9 cellular contexts compared by ENCODE assay signal in the genomic region with DNA sequence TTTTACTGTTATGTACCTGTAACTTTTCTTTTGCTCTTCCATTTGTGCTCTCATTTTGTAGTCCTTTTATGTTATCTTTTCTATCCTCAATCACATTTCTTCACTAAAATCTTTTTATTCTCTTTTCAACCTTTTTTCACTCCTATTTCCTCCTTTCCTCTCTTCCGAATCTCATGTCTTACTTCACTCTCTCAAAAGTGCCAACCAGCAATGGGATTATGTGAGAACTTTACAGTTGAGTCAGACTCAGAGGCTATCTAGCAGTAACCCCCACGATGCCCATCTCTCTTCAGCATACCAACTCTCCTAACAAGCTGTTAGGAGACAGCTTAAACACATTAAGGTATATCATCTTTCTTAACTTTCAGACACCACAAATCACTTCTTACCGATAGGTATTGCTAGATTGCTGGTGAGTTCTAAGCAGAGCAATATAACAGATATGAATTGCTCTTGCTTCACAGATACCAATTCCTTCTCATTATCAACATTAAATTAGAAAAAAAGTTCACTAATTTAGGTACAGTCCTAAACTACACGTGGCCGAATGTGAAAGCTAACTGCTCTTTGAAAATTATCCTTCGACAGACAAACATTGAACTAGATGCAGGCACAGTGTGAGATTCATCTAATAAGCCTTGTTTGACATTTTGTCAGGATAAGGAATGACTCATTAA. TPM values are rescaled to one million over a fixed set of nuclear protein-coding genes. Genes with fewer than 3 reads are reported as not detected.
DNase-seq lines count a peak whose midpoint lies in the region; ATAC-seq, FAIRE-seq and TF ChIP-seq lines count a peak whose summit lies in the region.
"Had no signal": no experiment of that assay in that cellular context is flagged by ENCODE, and none has a peak within 500 bp of the region (broad histone marks: within the 10 kb centered on the region; RNA-seq: fewer than 3 reads in every experiment).

No MANE protein-coding gene starts in this region.

- H3K27me3 ChIP-seq in keratinocyte (ENCODE audit: control insufficient read depth, extremely low read depth, insufficient read depth, low read length) = peaks cover 10% of the 10 kb centered on the region
- peaks cover 12% of the 10 kb centered on the region for H3K27me3 ChIP-seq in smooth muscle cell (ENCODE audit: low read depth)

- H3K36me3 Mint-ChIP-seq in activated CD4-positive, alpha-beta memory T cell treated with anti-CD3 and anti-CD28 coated beads for 36 hours = no peaks in the 10 kb centered on the region

- no peak overlapping the region for H3K9ac ChIP-seq in keratinocyte (ENCODE audit: control insufficient read depth, extremely low read depth, insufficient read depth, low read length)
- no peak overlapping the region for H3K9ac ChIP-seq in smooth muscle cell (ENCODE audit: low read depth)

- dilution Hi-C loops in keratinocyte (cut with MboI; ENCODE audit: extremely low pct_ligation_motif_present, low sequenced_read_pairs) = no loop called here

- no peaks in the 10 kb centered on the region for H3K27me3 Mint-ChIP-seq in activated CD4-positive, alpha-beta memory T cell treated with anti-CD3 and anti-CD28 coated beads for 36 hours

- no peak for TF ChIP-seq CTCF in keratinocyte (optimal IDR thresholded peaks at IDR 0.05 in 1 of 3, IDR thresholded peaks at IDR 0.05 in 1 of 3, conservative IDR thresholded peaks at IDR 0.05 in 1 of 3; ENCODE audit: extremely low read depth in 1 of 3, insufficient read depth in 2 of 3, low read length in 3 of 3)
- TF ChIP-seq CTCF in smooth muscle cell (IDR thresholded peaks at IDR 0.05; ENCODE audit: borderline replicate concordance, insufficient read depth, poor library complexity, severe bottlenecking) = no peak

- peaks cover 53% of the 10 kb centered on the region for H3K4me1 Mint-ChIP-seq in activated CD4-positive, alpha-beta memory T cell treated with anti-CD3 and anti-CD28 coated beads for 36 hours (ENCODE audit: low read depth)

- peak overlapping the region; percentile 78 for H3K4me3 Mint-ChIP-seq in activated CD4-positive, alpha-beta memory T cell treated with anti-CD3 and anti-CD28 coated beads for 36 hours

- H3K4me2 ChIP-seq in keratinocyte (ENCODE audit: control insufficient read depth, extremely low read depth, insufficient read depth, low read depth, low read length) (peak overlapping the region; percentile 92), smooth muscle cell (peak overlapping the region; percentile 99)

- H3K4me1 ChIP-seq in keratinocyte (ENCODE audit: control insufficient read depth, extremely low read depth, insufficient read depth, low read length) = peaks cover 4% of the 10 kb centered on the region
- H3K4me1 ChIP-seq in smooth muscle cell (ENCODE audit: low read depth) = no peaks in the 10 kb centered on the region

- H3K9me3 ChIP-seq in keratinocyte (ENCODE audit: control insufficient read depth, low read depth, low read length) (no peaks in the 10 kb centered on the region), smooth muscle cell (replicated peaks; ENCODE audit: low read depth) (no peaks in the 10 kb centered on the region)
- H3K9me3 ChIP-seq: A549 had no signal

- peaks cover 4% of the 10 kb centered on the region for H3K9me3 Mint-ChIP-seq in activated CD4-positive, alpha-beta memory T cell treated with anti-CD3 and anti-CD28 coated beads for 36 hours

- H3K79me2 ChIP-seq in keratinocyte (ENCODE audit: control insufficient read depth, insufficient read depth, low read length) (no peaks in the 10 kb centered on the region), smooth muscle cell (ENCODE audit: low read depth) (no peaks in the 10 kb centered on the region)

- H3K27ac Mint-ChIP-seq in activated CD4-positive, alpha-beta memory T cell treated with anti-CD3 and anti-CD28 coated beads for 36 hours = peak overlapping the region; percentile 90

- CTCF ChIA-PET in activated CD4-positive, alpha-beta memory T cell treated with anti-CD3 and anti-CD28 coated beads for 36 hours (lab: Charles Lee) = interaction anchor here (0.8 to 3.0 kb wide), 6 partner anchors 14 to 186 kb away, joined by 3 to 15 read pairs (median 3); no protein-coding TSS in a partner anchor

- no peaks in the 10 kb centered on the region for H3K9me1 ChIP-seq in keratinocyte (ENCODE audit: control insufficient read depth, extremely low read depth, insufficient read depth, low read length)

- no peak for FAIRE-seq in keratinocyte (lab: Jason Lieb, UNC)
- FAIRE-seq: A549 had no signal

- no peak for ATAC-seq in GM18867 (IDR thresholded peaks at IDR 0.05; ENCODE audit: unreplicated experiment)
- ATAC-seq in GM19395 (IDR thresholded peaks at IDR 0.05; ENCODE audit: unreplicated experiment) = no peak

- H2AFZ ChIP-seq in keratinocyte (ENCODE audit: control insufficient read depth, low read length) (no peak overlapping the region), smooth muscle cell (ENCODE audit: low read depth) (no peak overlapping the region)

- 67% methylated on average over 6 of the region's 6 CpGs for WGBS in smooth muscle cell (ENCODE audit: low lambda C conversion rate)

- POLR2A ChIA-PET in activated CD4-positive, alpha-beta memory T cell treated with anti-CD3 and anti-CD28 coated beads for 36 hours (lab: Charles Lee) = interaction anchor here (1.2 to 1.3 kb wide), 2 partner anchors 16 to 24 kb away, joined by 4 to 7 read pairs; no protein-coding TSS in a partner anchor

- intact Hi-C loops in activated CD4-positive, alpha-beta memory T cell treated with anti-CD3 and anti-CD28 coated beads for 36 hours (cut with micrococcal nuclease) = loop anchor here (1.0 to 10.0 kb wide), 12 partner anchors 21 to 592 kb away; a partner anchor contains a TSS

- DNase-seq in DMS79 treated with DMSO at 0.1 percent for 48 hours (lab: John Stamatoyannopoulos, UW) (peak; percentile 53), DMS79 (lab: John Stamatoyannopoulos, UW) (no peak), keratinocyte (ENCODE audit: low read depth, low spot score) (no peak), smooth muscle cell (lab: John Stamatoyannopoulos, UW; ENCODE audit: unreplicated experiment) (no peak), GDM1 (lab: John Stamatoyannopoulos, UW) (no peak)
- no peak for DNase-seq in activated CD4-positive, alpha-beta memory T cell treated with anti-CD3 and anti-CD28 coated beads for 36 hours

- H3F3A ChIP-seq in smooth muscle cell (ENCODE audit: low read depth) = no peaks in the 10 kb centered on the region

- H4K20me1 ChIP-seq in keratinocyte (ENCODE audit: control insufficient read depth, extremely low read depth, insufficient read depth, low read length) (no peaks in the 10 kb centered on the region), smooth muscle cell (ENCODE audit: low read depth) (no peaks in the 10 kb centered on the region)

- no peak overlapping the region for H3K27ac ChIP-seq in keratinocyte (ENCODE audit: control insufficient read depth, insufficient read depth, low read length)
- H3K27ac ChIP-seq in smooth muscle cell (ENCODE audit: low read depth) = no peak overlapping the region
- H3K27ac ChIP-seq: A549 had no signal

- H3K4me3 ChIP-seq in keratinocyte (ENCODE audit: control insufficient read depth in 2 of 3, extremely low read depth in 1 of 3, insufficient read depth in 2 of 3, low read depth in 1 of 3, low read length in 3 of 3) (no peak overlapping the region), smooth muscle cell (peak overlapping the region; percentile 60)

- no peaks in the 10 kb centered on the region for H3K36me3 ChIP-seq in keratinocyte (ENCODE audit: control insufficient read depth in 2 of 2, extremely low read depth in 1 of 2, insufficient read depth in 2 of 2, low read length in 2 of 2)
- no peaks in the 10 kb centered on the region for H3K36me3 ChIP-seq in smooth muscle cell (ENCODE audit: low read depth)

RNA-seq across cellular contexts. Expression of a gene that starts 1.4 kb away (rescaled TPM):
- 10 to 100 TPM in 1 of 2 experiments, 1 to 10 TPM in 1; 7.6 to 10.8 TPM for total RNA-seq in activated CD4-positive, alpha-beta memory T cell treated with anti-CD3 and anti-CD28 coated beads for 36 hours
- polyA plus RNA-seq in keratinocyte (0.01 to 0.20 TPM (median 0.14 TPM) in 3 replicates), smooth muscle cell (0.23 and 0.50 TPM in 2 replicates)
- 0.07 TPM for polyA plus RNA-seq in keratinocyte (2011; ENCODE audit: low read depth)
- polyA plus RNA-seq in keratinocyte (2011; cell fraction: cytosol; rRNA removed) = 0.13 and 0.19 TPM in 2 replicates
- polyA plus RNA-seq in keratinocyte (2011; cell fraction: nucleus; rRNA removed) = 0.35 and 0.36 TPM in 2 replicates
- polyA plus RNA-seq in keratinocyte (2012; ENCODE audit: low replicate concordance) = 0.17 TPM in 1 of 2 replicates, not detected in the other
- polyA minus RNA-seq in keratinocyte = 0.36 TPM in 1 of 3 replicates, not detected in the others
- not detected for polyA minus RNA-seq in keratinocyte (2011; cell fraction: cytosol; rRNA and poly(A)+ RNA removed)
- 0.39 and 0.42 TPM in 2 replicates for polyA minus RNA-seq in keratinocyte (2011; cell fraction: nucleus; rRNA and poly(A)+ RNA removed)
- total RNA-seq in smooth muscle cell = 0.22 and 0.31 TPM in 2 replicates
